In genomic region chr16:3234543-3235541, GRCh38 we compare ENCODE assay signal across 8 cellular contexts. TPM values are rescaled to one million over a fixed set of nuclear protein-coding genes. Genes with fewer than 3 reads are reported as not detected.
DNase-seq lines count a peak whose midpoint lies in the region; ATAC-seq and TF ChIP-seq lines count a peak whose summit lies in the region.

TSS of gene ZNF200 (minus strand) at chr16:3235158. CDS start at chr16:3233755, 1,403 bp downstream.

- TF ChIP-seq CTCF in SK-N-SH (IDR thresholded peaks at IDR 0.05) (no peak), suprapubic skin (IDR thresholded peaks at IDR 0.05) (no peak)

- TF ChIP-seq EP300 in SK-N-SH (IDR thresholded peaks at IDR 0.05; ENCODE audit: borderline replicate concordance in 1 of 2, low read depth in 1 of 2, low read length in 1 of 2) (no peak), suprapubic skin (IDR thresholded peaks at IDR 0.05) (no peak)

- peak within 1 kb of the TSS; percentile 98 for H2AFZ ChIP-seq in SK-N-SH (ENCODE audit: low read depth)

- peaks cover 10 to 11% of the 10 kb centered on the region in 2 experiments; a peak in 1 of 4 replicates for H3K4me1 ChIP-seq in SK-N-SH (ENCODE audit: control insufficient read depth in 1 of 2, insufficient read depth in 2 of 2, low read depth in 1 of 2, low read length in 1 of 2)
- peaks cover 15% of the 10 kb centered on the region for H3K4me1 ChIP-seq in suprapubic skin

- TF ChIP-seq RAD21 in SK-N-SH (IDR thresholded peaks at IDR 0.05; ENCODE audit: low read length), result no peak

- H3K27me3 ChIP-seq in SK-N-SH (ENCODE audit: insufficient read depth), result no peaks in the 10 kb centered on the region; the same call in 1 of the 2 replicates
- H3K27me3 ChIP-seq in suprapubic skin, result no peaks in the 10 kb centered on the region

- CTCF ChIA-PET in SK-N-SH (lab: Yijun Ruan, JAX), result interaction anchor here (0.6 kb wide), 1 partner anchor 21 kb away, joined by 3 read pairs; the partner anchor contains the start of gene MEFV

- peak within 1 kb of the TSS; percentile 99 for H3K4me2 ChIP-seq in SK-N-SH

- peak within 1 kb of the TSS; percentile 85 for H3K4me3 ChIP-seq in GM08714 (ENCODE audit: low read length)
- H3K4me3 ChIP-seq in SK-N-SH (ENCODE audit: low read depth in 2 of 2, low read length in 1 of 2), result peak within 1 kb of the TSS; percentile 96 to 99
- peak within 1 kb of the TSS; percentile 92 for H3K4me3 ChIP-seq in suprapubic skin

- TF ChIP-seq POLR2A in suprapubic skin (IDR thresholded peaks at IDR 0.05), result peak in 1 of 2 donors; percentile 36

- 1% methylated on average over 37 of the region's 74 CpGs for WGBS in SK-N-SH (ENCODE audit: low lambda C conversion rate)
- 3% methylated on average over 18 of the region's 74 CpGs for WGBS in suprapubic skin

- DNase-seq in NCI-H1092 (lab: John Stamatoyannopoulos, UW) (peak; percentile 94), SK-N-SH (peak; percentile 95), globus pallidus (ENCODE audit: low spot score) (peak; percentile 93), nucleus accumbens (lab: John Stamatoyannopoulos, UW) (peak; percentile 49 to 98 (median 92)), suprapubic skin (ENCODE audit: low spot score in 2 of 2) (peak; percentile 97 to 98)
- peak; percentile 93 for DNase-seq in activated naive CD4-positive, alpha-beta T cell treated with anti-CD3 and anti-CD28 coated beads, Interleukin-2, amount 50 U/mL, for 16 hours

- peak within 1 kb of the TSS; percentile 90 for H3K9ac ChIP-seq in SK-N-SH

- ATAC-seq in HG02588 (IDR thresholded peaks at IDR 0.05; ENCODE audit: unreplicated experiment), result peak; percentile 88

- no peaks in the 10 kb centered on the region for H3K9me3 ChIP-seq in SK-N-SH
- peaks cover 9% of the 10 kb centered on the region for H3K9me3 ChIP-seq in suprapubic skin

- POLR2A ChIA-PET in SK-N-SH (lab: Yijun Ruan, JAX), result interaction anchor here (0.8 kb wide), 1 partner anchor 45 kb away, joined by 5 read pairs; no protein-coding TSS in a partner anchor

- H3K36me3 ChIP-seq in SK-N-SH (replicated peaks in 1 of 2; ENCODE audit: control insufficient read depth in 1 of 2, insufficient read depth in 2 of 2, low read length in 1 of 2) (peaks cover 35% of the 10 kb centered on the region in 2 experiments), suprapubic skin (peaks cover 31% of the 10 kb centered on the region)

- H3K79me2 ChIP-seq in SK-N-SH (ENCODE audit: insufficient read depth), result peaks cover 26% of the 10 kb centered on the region

- peak within 1 kb of the TSS; percentile 96 to 99 for H3K27ac ChIP-seq in SK-N-SH (ENCODE audit: low read depth in 2 of 2, low read length in 1 of 2)
- H3K27ac ChIP-seq in suprapubic skin, result peak within 1 kb of the TSS; percentile 86

- H3F3A ChIP-seq in SK-N-SH (replicated peaks; ENCODE audit: insufficient read depth), result peaks cover 11% of the 10 kb centered on the region

- no peaks in the 10 kb centered on the region for H3K9me2 ChIP-seq in SK-N-SH

- no peaks in the 10 kb centered on the region for H4K20me1 ChIP-seq in SK-N-SH (ENCODE audit: insufficient read depth)

TF ChIP-seq in SK-N-SH, 30 proteins besides CTCF, POLR2A, EP300 and RAD21 (continues in another document):
- TF ChIP-seq TCF12 (IDR thresholded peaks at IDR 0.05), result peak; percentile 26; the same call in 1 of the 2 replicates
- TF ChIP-seq SIN3A (IDR thresholded peaks at IDR 0.05; ENCODE audit: borderline replicate concordance, low read depth, low read length), result no peak
- no peak for TF ChIP-seq USF2 (IDR thresholded peaks at IDR 0.05; ENCODE audit: borderline replicate concordance, low read depth, low read length)
- no peak for TF ChIP-seq ZBTB33 (IDR thresholded peaks at IDR 0.05; ENCODE audit: borderline replicate concordance, low read depth)
- TF ChIP-seq YY1 (IDR thresholded peaks at IDR 0.05; ENCODE audit: low read depth), result no peak
- no peak for TF ChIP-seq MEF2A (IDR thresholded peaks at IDR 0.05; ENCODE audit: borderline replicate concordance, low read depth)
- no peak for TF ChIP-seq EZH2phosphoT487 (IDR thresholded peaks at IDR 0.05; ENCODE audit: borderline replicate concordance, low read depth)
- TF ChIP-seq RCOR1 (IDR thresholded peaks at IDR 0.05; ENCODE audit: low read length), result no peak
- peak; percentile 88; the same call in 1 of the 2 replicates for TF ChIP-seq POLR2AphosphoS5 (IDR thresholded peaks at IDR 0.05; ENCODE audit: low read depth, low read length)
- peak; percentile 71 for TF ChIP-seq ELF1 (IDR thresholded peaks at IDR 0.05)
- no peak for TF ChIP-seq FOSL2 (IDR thresholded peaks at IDR 0.05; ENCODE audit: borderline replicate concordance, low read depth)
- TF ChIP-seq NRF1 (IDR thresholded peaks at IDR 0.05; ENCODE audit: low read depth, low read length), result no peak
- TF ChIP-seq USF1 (IDR thresholded peaks at IDR 0.05; ENCODE audit: borderline replicate concordance, low read depth), result no peak
- TF ChIP-seq RXRA (IDR thresholded peaks at IDR 0.05; ENCODE audit: borderline replicate concordance, low read depth), result no peak
- TF ChIP-seq GABPA (IDR thresholded peaks at IDR 0.05; ENCODE audit: low read depth), result peak; percentile 93
- TF ChIP-seq RFX5 (IDR thresholded peaks at IDR 0.05; ENCODE audit: low read length), result no peak
- no peak for TF ChIP-seq IRF3 (IDR thresholded peaks at IDR 0.05; ENCODE audit: low read depth, low read length)
- TF ChIP-seq REST (IDR thresholded peaks at IDR 0.05; ENCODE audit: low read depth, low read length), result no peak
- peak; percentile 90 for TF ChIP-seq NFIC (IDR thresholded peaks at IDR 0.05; ENCODE audit: borderline replicate concordance)
- TF ChIP-seq CHD2 (IDR thresholded peaks at IDR 0.05; ENCODE audit: low read length, partially characterized antibody), result peak; percentile 74

RNA-seq across cellular contexts. Expression of gene ZNF200, which starts in this region (rescaled TPM):
- 2.8 and 3.5 TPM in 2 replicates for polyA plus RNA-seq in SK-N-SH (2012; rRNA removed)
- polyA plus RNA-seq in SK-N-SH (2012; cell fraction: cytosol; rRNA removed), result 3.0 and 3.3 TPM in 2 replicates
- 6.8 and 7.9 TPM in 2 replicates for polyA plus RNA-seq in SK-N-SH (2012; cell fraction: nucleus; rRNA removed)
- 1 to 10 TPM; 2.6 to 7.7 (median 4.8) TPM for total RNA-seq in suprapubic skin

Comparison
In these comparisons a context has a peak if more than half of its experiments do, and no peak if none do; other contexts are left out.
1. Peak in every context shown above with its lines: DNase-seq, ATAC-seq, H3K4me3 ChIP-seq and H3K27ac ChIP-seq.